In the genomic region with DNA sequence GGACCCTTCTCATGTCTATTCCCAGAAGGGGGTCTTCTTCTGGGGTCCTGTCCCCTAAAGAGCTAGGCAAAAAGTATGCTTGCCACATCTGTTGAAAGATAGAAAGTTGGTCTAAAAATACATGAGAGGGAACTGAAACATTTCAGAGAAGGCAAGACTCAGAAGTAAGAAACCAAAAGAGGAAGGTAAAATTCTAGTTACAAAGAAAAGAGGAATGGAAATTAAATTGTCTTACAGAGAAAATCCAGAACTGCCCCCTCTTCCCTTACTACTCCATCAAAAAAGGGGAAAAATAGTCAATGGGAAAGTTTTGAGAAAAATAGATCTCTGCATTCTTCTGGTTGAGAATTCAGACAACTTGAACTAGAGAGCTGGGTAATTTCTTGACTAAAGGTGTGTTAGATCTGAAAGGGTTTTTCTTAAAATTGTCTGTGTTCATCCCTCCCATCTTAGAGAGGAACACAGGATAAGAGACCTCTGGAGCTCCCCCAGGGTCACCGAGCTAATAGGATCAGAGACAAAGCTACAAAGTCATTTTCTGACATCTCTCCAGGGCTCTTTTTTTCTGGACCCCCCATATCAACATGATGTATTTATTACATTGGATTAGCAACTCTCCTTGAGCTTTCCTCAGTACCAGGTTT, we compare ENCODE assay signal across 1 cellular context.
TF ChIP-seq lines count a peak whose summit lies in the region.

No MANE protein-coding gene starts in this region.

TF ChIP-seq in GM23338, 12 proteins besides CTCF, POLR2A, EP300 and RAD21 (continued from another document):
- TF ChIP-seq, protein P1, sequence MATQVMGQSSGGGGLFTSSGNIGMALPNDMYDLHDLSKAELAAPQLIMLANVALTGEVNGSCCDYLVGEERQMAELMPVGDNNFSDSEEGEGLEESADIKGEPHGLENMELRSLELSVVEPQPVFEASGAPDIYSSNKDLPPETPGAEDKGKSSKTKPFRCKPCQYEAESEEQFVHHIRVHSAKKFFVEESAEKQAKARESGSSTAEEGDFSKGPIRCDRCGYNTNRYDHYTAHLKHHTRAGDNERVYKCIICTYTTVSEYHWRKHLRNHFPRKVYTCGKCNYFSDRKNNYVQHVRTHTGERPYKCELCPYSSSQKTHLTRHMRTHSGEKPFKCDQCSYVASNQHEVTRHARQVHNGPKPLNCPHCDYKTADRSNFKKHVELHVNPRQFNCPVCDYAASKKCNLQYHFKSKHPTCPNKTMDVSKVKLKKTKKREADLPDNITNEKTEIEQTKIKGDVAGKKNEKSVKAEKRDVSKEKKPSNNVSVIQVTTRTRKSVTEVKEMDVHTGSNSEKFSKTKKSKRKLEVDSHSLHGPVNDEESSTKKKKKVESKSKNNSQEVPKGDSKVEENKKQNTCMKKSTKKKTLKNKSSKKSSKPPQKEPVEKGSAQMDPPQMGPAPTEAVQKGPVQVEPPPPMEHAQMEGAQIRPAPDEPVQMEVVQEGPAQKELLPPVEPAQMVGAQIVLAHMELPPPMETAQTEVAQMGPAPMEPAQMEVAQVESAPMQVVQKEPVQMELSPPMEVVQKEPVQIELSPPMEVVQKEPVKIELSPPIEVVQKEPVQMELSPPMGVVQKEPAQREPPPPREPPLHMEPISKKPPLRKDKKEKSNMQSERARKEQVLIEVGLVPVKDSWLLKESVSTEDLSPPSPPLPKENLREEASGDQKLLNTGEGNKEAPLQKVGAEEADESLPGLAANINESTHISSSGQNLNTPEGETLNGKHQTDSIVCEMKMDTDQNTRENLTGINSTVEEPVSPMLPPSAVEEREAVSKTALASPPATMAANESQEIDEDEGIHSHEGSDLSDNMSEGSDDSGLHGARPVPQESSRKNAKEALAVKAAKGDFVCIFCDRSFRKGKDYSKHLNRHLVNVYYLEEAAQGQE (IDR thresholded peaks at IDR 0.05; ENCODE audit: unreplicated experiment) = no peak
- TF ChIP-seq STAT1 (IDR thresholded peaks at IDR 0.05; ENCODE audit: unreplicated experiment) (no peak), ZNF114 (CRISPR knock-in tag; IDR thresholded peaks at IDR 0.05) (no peak), CREB1 (CRISPR knock-in tag; IDR thresholded peaks at IDR 0.05; ENCODE audit: low read depth) (no peak), JUNB (IDR thresholded peaks at IDR 0.05; ENCODE audit: unreplicated experiment) (no peak)
- TF ChIP-seq, protein P2, sequence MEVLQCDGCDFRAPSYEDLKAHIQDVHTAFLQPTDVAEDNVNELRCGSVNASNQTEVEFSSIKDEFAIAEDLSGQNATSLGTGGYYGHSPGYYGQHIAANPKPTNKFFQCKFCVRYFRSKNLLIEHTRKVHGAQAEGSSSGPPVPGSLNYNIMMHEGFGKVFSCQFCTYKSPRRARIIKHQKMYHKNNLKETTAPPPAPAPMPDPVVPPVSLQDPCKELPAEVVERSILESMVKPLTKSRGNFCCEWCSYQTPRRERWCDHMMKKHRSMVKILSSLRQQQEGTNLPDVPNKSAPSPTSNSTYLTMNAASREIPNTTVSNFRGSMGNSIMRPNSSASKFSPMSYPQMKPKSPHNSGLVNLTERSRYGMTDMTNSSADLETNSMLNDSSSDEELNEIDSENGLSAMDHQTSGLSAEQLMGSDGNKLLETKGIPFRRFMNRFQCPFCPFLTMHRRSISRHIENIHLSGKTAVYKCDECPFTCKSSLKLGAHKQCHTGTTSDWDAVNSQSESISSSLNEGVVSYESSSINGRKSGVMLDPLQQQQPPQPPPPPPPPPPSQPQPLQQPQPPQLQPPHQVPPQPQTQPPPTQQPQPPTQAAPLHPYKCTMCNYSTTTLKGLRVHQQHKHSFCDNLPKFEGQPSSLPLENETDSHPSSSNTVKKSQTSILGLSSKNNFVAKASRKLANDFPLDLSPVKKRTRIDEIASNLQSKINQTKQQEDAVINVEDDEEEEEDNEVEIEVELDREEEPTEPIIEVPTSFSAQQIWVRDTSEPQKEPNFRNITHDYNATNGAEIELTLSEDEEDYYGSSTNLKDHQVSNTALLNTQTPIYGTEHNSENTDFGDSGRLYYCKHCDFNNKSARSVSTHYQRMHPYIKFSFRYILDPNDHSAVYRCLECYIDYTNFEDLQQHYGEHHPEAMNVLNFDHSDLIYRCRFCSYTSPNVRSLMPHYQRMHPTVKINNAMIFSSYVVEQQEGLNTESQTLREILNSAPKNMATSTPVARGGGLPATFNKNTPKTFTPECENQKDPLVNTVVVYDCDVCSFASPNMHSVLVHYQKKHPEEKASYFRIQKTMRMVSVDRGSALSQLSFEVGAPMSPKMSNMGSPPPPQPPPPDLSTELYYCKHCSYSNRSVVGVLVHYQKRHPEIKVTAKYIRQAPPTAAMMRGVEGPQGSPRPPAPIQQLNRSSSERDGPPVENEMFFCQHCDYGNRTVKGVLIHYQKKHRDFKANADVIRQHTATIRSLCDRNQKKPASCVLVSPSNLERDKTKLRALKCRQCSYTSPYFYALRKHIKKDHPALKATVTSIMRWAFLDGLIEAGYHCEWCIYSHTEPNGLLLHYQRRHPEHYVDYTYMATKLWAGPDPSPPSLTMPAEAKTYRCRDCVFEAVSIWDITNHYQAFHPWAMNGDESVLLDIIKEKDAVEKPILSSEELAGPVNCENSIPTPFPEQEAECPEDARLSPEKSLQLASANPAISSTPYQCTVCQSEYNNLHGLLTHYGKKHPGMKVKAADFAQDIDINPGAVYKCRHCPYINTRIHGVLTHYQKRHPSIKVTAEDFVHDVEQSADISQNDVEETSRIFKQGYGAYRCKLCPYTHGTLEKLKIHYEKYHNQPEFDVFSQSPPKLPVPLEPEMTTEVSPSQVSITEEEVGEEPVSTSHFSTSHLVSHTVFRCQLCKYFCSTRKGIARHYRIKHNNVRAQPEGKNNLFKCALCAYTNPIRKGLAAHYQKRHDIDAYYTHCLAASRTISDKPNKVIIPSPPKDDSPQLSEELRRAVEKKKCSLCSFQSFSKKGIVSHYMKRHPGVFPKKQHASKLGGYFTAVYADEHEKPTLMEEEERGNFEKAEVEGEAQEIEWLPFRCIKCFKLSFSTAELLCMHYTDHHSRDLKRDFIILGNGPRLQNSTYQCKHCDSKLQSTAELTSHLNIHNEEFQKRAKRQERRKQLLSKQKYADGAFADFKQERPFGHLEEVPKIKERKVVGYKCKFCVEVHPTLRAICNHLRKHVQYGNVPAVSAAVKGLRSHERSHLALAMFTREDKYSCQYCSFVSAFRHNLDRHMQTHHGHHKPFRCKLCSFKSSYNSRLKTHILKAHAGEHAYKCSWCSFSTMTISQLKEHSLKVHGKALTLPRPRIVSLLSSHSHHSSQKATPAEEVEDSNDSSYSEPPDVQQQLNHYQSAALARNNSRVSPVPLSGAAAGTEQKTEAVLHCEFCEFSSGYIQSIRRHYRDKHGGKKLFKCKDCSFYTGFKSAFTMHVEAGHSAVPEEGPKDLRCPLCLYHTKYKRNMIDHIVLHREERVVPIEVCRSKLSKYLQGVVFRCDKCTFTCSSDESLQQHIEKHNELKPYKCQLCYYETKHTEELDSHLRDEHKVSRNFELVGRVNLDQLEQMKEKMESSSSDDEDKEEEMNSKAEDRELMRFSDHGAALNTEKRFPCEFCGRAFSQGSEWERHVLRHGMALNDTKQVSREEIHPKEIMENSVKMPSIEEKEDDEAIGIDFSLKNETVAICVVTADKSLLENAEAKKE (CRISPR knock-in tag; IDR thresholded peaks at IDR 0.05) = no peak
